In the genomic region with DNA sequence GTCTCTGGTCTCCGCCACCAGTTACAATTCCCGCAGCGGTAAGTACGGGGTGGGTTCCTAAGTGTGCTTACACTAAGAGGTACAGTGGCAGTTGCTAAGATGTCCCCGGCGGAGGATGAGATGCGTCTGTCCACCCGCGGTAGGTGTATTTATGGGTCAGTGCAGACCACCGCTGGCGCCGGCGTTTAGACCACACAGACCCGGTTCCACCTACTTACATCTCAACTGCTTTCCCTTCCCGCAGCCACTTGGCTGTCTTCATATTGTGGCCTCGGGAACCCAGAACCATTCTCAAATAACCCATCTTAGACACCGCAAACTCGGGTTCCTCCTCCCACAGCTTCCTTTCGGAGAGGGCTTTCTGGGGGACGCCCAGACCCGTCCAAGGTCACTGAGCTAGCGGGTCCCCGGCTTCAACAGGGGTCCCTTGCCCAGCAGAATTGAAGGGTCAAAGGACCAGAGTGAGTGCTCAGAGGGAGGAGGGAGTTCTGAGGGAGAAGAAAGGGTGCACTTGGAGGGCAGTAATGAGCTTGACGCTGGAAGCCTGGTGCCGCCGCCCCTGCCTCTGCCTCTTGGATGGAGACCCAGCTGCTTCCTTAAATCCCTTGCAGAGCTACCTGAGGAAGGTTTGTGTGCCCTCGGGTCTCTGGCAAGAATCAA, we compare ENCODE assay signal across 22 cellular contexts. TPM values are rescaled to one million over a fixed set of nuclear protein-coding genes. Genes with fewer than 3 reads are reported as not detected.
DNase-seq lines count a peak whose midpoint lies in the region; ATAC-seq and TF ChIP-seq lines count a peak whose summit lies in the region.
"Had no signal": no experiment of that assay in that cellular context is flagged by ENCODE, and none has a peak within 500 bp of the region (broad histone marks: within the 10 kb centered on the region; RNA-seq: fewer than 3 reads in every experiment).

No MANE protein-coding gene starts in this region.

- peaks cover 20% of the 10 kb centered on the region for H3K27me3 Mint-ChIP-seq in progenitor cell of endocrine pancreas
- H3K27me3 Mint-ChIP-seq: stimulated activated memory B cell treated with anti-CD40 and anti-IgM and Interleukin-4, amounts not matched to agents 10 μg/mL and 1 μg/mL and 100 μg/mL, for 72 hours had no signal

- peaks cover 83% of the 10 kb centered on the region for H3K27me3 ChIP-seq in H7 (ENCODE audit: control insufficient read depth, insufficient read depth, low read length)
- H3K27me3 ChIP-seq in colonic mucosa = peaks cover 12% of the 10 kb centered on the region
- peaks cover 70% of the 10 kb centered on the region for H3K27me3 ChIP-seq in mammary epithelial cell (ENCODE audit: insufficient read depth, low read length)

- BruUV-seq in mammary epithelial cell (replicated peaks; lab: Mats Ljungman, UMichigan) = no TSS peak

- H3K4me1 ChIP-seq in colonic mucosa = no peaks in the 10 kb centered on the region
- peaks cover 15% of the 10 kb centered on the region for H3K4me1 ChIP-seq in mammary epithelial cell (ENCODE audit: insufficient read depth, low read length)

- H3K36me3 ChIP-seq in H7 (replicated peaks; ENCODE audit: control insufficient read depth, insufficient read depth, low read length) (no peaks in the 10 kb centered on the region), colonic mucosa (no peaks in the 10 kb centered on the region), mammary epithelial cell (ENCODE audit: insufficient read depth, low read length) (no peaks in the 10 kb centered on the region)
- H3K36me3 ChIP-seq: tibial artery had no signal

- no peak for TF ChIP-seq CTCF in colonic mucosa (IDR thresholded peaks at IDR 0.05)
- TF ChIP-seq CTCF in progenitor cell of endocrine pancreas (IDR thresholded peaks at IDR 0.05; ENCODE audit: unreplicated experiment) = no peak
- TF ChIP-seq CTCF in mammary epithelial cell (conservative IDR thresholded peaks at IDR 0.05 in 1 of 2, IDR thresholded peaks at IDR 0.05 in 1 of 2; ENCODE audit: extremely low read depth in 1 of 2, insufficient read depth in 1 of 2, low read depth in 1 of 2, low read length in 2 of 2) = no peak

- CTCF ChIA-PET in mammary epithelial cell (lab: Charles Lee; ENCODE audit: low non-redundant PET) = no interaction called here

- H3K4me3 ChIP-seq in H7 (ENCODE audit: insufficient read depth, low read depth, low read length) (peak overlapping the region; percentile 62), colonic mucosa (peak overlapping the region; percentile 30), mammary epithelial cell (replicated peaks in 1 of 3; ENCODE audit: insufficient read depth in 1 of 3, low read depth in 2 of 3, low read length in 3 of 3) (no peak overlapping the region)
- H3K4me3 ChIP-seq: GM12878, K562, PC-9 had no signal

- no peaks in the 10 kb centered on the region for H3K9me3 ChIP-seq in colonic mucosa
- no peaks in the 10 kb centered on the region for H3K9me3 ChIP-seq in mammary epithelial cell (replicated peaks; ENCODE audit: insufficient read depth, low read length)
- H3K9me3 ChIP-seq: psoas muscle, tibial artery had no signal

- H3K4me2 ChIP-seq in mammary epithelial cell (ENCODE audit: insufficient read depth, low read depth, low read length) = no peak overlapping the region
- H3K4me2 ChIP-seq: PC-9 had no signal

- H3K9ac ChIP-seq in colonic mucosa (ENCODE audit: low read depth in 2 of 2, low read length in 2 of 2) (peak overlapping the region; percentile 52 to 92), mammary epithelial cell (ENCODE audit: insufficient read depth, low read length) (no peak overlapping the region)

- peak overlapping the region; percentile 75 for H3K27ac ChIP-seq in colonic mucosa
- no peak overlapping the region for H3K27ac ChIP-seq in mammary epithelial cell (ENCODE audit: insufficient read depth, low read depth, low read length)
- H3K27ac ChIP-seq: PC-9, psoas muscle, tibial artery had no signal

- peaks cover 2% of the 10 kb centered on the region for H3K36me3 Mint-ChIP-seq in progenitor cell of endocrine pancreas (ENCODE audit: insufficient read depth)
- H3K36me3 Mint-ChIP-seq: stimulated activated memory B cell treated with anti-CD40 and anti-IgM and Interleukin-4, amounts not matched to agents 10 μg/mL and 1 μg/mL and 100 μg/mL, for 72 hours had no signal

- intact Hi-C loops in colonic mucosa (cut with DNase I) (no loop called here), mammary epithelial cell (cut with micrococcal nuclease) (loop anchor here (5.0 kb wide), 1 partner anchor 349 kb away; no protein-coding TSS in a partner anchor)

- WGBS in mammary epithelial cell (ENCODE audit: low coverage, missing lambda C conversion rate) = 19% methylated on average over 22 of the region's 27 CpGs

- H3K4me3 Mint-ChIP-seq in progenitor cell of endocrine pancreas (ENCODE audit: low read depth) = peak overlapping the region; percentile 57
- H3K4me3 Mint-ChIP-seq: stimulated activated memory B cell treated with anti-CD40 and anti-IgM and Interleukin-4, amounts not matched to agents 10 μg/mL and 1 μg/mL and 100 μg/mL, for 72 hours had no signal

- DNase-seq in H7 (peak; percentile 64), colonic mucosa (peak; percentile 48), iPS-NIHi7 (ENCODE audit: extremely low spot score) (peak; percentile 41), progenitor cell of endocrine pancreas (ENCODE audit: low spot score, unreplicated experiment) (no peak), mammary epithelial cell (no peak)
- DNase-seq in activated CD8-positive, alpha-beta memory T cell treated with anti-CD3 and anti-CD28 coated beads, Interleukin-2, amount 50 U/mL, for 48 hours = no peak
- no peak for DNase-seq in stimulated activated naive CD4-positive, alpha-beta T cell treated with Interleukin-2 at 50 U/mL for 16 hours (lab: John Stamatoyannopoulos, UW)
- DNase-seq: activated naive CD4-positive, alpha-beta T cell; AML-193; Calu3; GDM1; NCI-H1092; NCI-H2171; PC-9; psoas muscle; T1000; tibial artery had no signal

- H2AFZ ChIP-seq in mammary epithelial cell (ENCODE audit: low read depth, low read length) = no peak overlapping the region
- H2AFZ ChIP-seq: PC-9 had no signal

- dilution Hi-C loops in mammary epithelial cell (cut with HindIII; ENCODE audit: low sequenced_read_pairs) = loop anchor here (10.0 kb wide), 1 partner anchor 49 kb away; no protein-coding TSS in a partner anchor

- no peak for ATAC-seq in esophagus mucosa
- ATAC-seq: GM12878; K562; psoas muscle; stimulated activated memory B cell treated with anti-CD40 and anti-IgM and Interleukin-4, amounts not matched to agents 10 μg/mL and 1 μg/mL and 100 μg/mL, for 72 hours had no signal

- no peaks in the 10 kb centered on the region for H4K20me1 ChIP-seq in mammary epithelial cell (ENCODE audit: insufficient read depth, low read length)

- peaks cover 23% of the 10 kb centered on the region for H3K4me1 Mint-ChIP-seq in progenitor cell of endocrine pancreas (ENCODE audit: low read depth)

- H3K27ac Mint-ChIP-seq in progenitor cell of endocrine pancreas = peak overlapping the region; percentile 54
- H3K27ac Mint-ChIP-seq: stimulated activated memory B cell treated with anti-CD40 and anti-IgM and Interleukin-4, amounts not matched to agents 10 μg/mL and 1 μg/mL and 100 μg/mL, for 72 hours had no signal

- no peaks in the 10 kb centered on the region for H3K79me2 ChIP-seq in mammary epithelial cell (ENCODE audit: insufficient read depth, low read length)

- in situ Hi-C loops in mammary epithelial cell (cut with MboI; ENCODE audit: low sequenced_read_pairs in 2 of 2) = no loop called here

- H3K9me3 Mint-ChIP-seq in progenitor cell of endocrine pancreas (ENCODE audit: low read depth) = no peaks in the 10 kb centered on the region
- H3K9me3 Mint-ChIP-seq: stimulated activated memory B cell treated with anti-CD40 and anti-IgM and Interleukin-4, amounts not matched to agents 10 μg/mL and 1 μg/mL and 100 μg/mL, for 72 hours had no signal

RNA-seq across cellular contexts. Expression of a gene that starts 8.6 kb away (rescaled TPM):
- total RNA-seq in H7 (2014; rRNA removed; shearing (Covaris generic)) = 13.2 and 13.9 TPM in 2 replicates
- total RNA-seq in colonic mucosa (10 to 100 TPM; 45.5 to 65.9 TPM), progenitor cell of endocrine pancreas (23.2 and 29.1 TPM in 2 replicates), esophagus mucosa (0.60 TPM), mammary epithelial cell (not detected)
- polyA plus RNA-seq in mammary epithelial cell = not detected
- polyA minus RNA-seq in mammary epithelial cell = not detected
- total RNA-seq: epithelial cell of proximal tubule had no signal

Comparison
In these comparisons a context has a peak if more than half of its experiments do, and no peak if none do; other contexts are left out.
1. DNase-seq: peak in H7 (single experiment), colonic mucosa (single experiment) and iPS-NIHi7 (single experiment); none in progenitor cell of endocrine pancreas (single experiment), activated CD8-positive, alpha-beta memory T cell treated with anti-CD3 and anti-CD28 coated beads, Interleukin-2, amount 50 U/mL, for 48 hours (single experiment), stimulated activated naive CD4-positive, alpha-beta T cell treated with Interleukin-2 at 50 U/mL for 16 hours (single experiment) and mammary epithelial cell (single experiment).
2. H3K4me3 ChIP-seq: peak in H7 (single experiment) and colonic mucosa (single experiment); none in mammary epithelial cell (0 of 3).